Comparison of ENCODE assay signal across 19 cellular contexts in the genomic region with DNA sequence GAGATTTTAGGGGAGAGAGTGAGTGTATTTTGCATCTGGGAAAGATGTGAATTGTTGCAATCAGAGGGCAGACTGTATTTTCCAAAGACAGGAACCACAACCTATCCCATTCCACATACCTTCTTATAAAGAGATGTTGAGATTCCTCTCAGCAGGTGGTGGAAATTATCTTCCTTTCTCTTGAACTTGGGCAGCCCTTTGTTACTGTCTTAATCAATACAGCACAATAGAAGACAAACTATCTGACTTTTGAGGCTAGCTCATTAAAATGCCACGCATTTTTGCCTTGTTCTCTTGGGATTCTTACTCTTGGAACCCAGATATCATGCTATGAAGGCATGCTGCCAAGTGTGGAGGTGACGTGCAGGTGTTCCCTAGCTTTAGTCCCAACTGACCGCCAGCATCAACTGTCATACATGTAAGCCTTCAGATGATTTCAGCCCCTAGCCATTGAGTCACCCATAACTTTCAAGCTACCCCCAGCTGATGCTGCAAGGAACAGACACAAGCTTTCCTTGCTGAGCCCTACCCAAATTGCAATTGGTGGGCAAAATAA.
"Had no signal": no experiment of that assay in that cellular context is flagged by ENCODE, and none has a peak within 500 bp of the region (broad histone marks: within the 10 kb centered on the region; RNA-seq: fewer than 3 reads in every experiment).

No MANE protein-coding gene starts in this region.

- H3K9me3 ChIP-seq: adrenal gland, ascending aorta, breast epithelium, colonic mucosa, heart right ventricle, mucosa of descending colon, thoracic aorta had no signal

- H3K4me1 ChIP-seq: adrenal gland, breast epithelium, colonic mucosa had no signal

- ATAC-seq: heart right ventricle, left ventricle myocardium superior, mucosa of descending colon had no signal

- H3K4me3 ChIP-seq: adrenal gland, ascending aorta, breast epithelium, colonic mucosa, heart right ventricle, mucosa of descending colon, thoracic aorta had no signal

- DNase-seq: activated CD4-positive, alpha-beta T cell treated with anti-CD3 and anti-CD28 coated beads, Interleukin-2, amount 50 U/mL, for 48 hours; activated CD8-positive, alpha-beta memory T cell treated with anti-CD3 and anti-CD28 coated beads, Interleukin-2, amount 50 U/mL, for 48 hours; activated naive CD4-positive, alpha-beta T cell; activated T-cell treated with anti-CD3 and anti-CD28 coated beads, Interleukin-2, amount 50 U/mL, for 4 hours; adrenal gland; colonic mucosa; heart right ventricle; immature natural killer cell; left ventricle myocardium superior; mammary epithelial cell; mucosa of descending colon; retina; stimulated activated CD4-positive, alpha-beta T cell treated with anti-CD3 and anti-CD28 coated beads, Interleukin-2, amount 100 ng/mL, for 48 hours; stimulated activated CD8-positive, alpha-beta memory T cell treated with anti-CD3 and anti-CD28 coated beads, Interleukin-4, amount 100 ng/mL, for 48 hours; stimulated activated naive B cell treated with anti-CD40 and anti-IgM and Interleukin-4, amounts not matched to agents 10 μg/mL and 1 μg/mL and 100 μg/mL, for 72 hours; T-helper 1 cell had no signal

- H3K36me3 ChIP-seq: adrenal gland, ascending aorta, breast epithelium, colonic mucosa, thoracic aorta had no signal

- H3K27ac ChIP-seq: adrenal gland, ascending aorta, colonic mucosa, heart right ventricle, thoracic aorta had no signal

- H3K27me3 ChIP-seq: adrenal gland, ascending aorta, breast epithelium, colonic mucosa, heart right ventricle had no signal
